In the genomic region with DNA sequence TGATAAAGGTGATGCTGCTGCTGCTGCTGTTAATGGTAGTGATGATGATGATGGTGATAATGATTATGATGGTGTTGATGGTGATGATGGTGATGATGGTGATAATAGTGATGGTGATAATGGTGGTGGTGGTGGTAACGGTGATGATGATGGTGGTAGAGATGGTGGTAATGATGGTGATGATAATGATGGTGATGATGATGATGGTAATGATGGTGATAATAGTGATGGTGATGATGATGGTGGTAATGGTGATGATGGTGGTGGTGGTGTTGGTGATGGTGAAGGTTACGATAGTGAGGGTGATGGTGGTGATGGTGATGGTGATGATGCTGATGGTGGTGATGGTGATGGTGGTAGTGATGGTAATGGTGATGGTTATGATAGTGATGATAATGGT, we compare ENCODE assay signal across 28 cellular contexts.
"Had no signal": no experiment of that assay in that cellular context is flagged by ENCODE, and none has a peak within 500 bp of the region (broad histone marks: within the 10 kb centered on the region; RNA-seq: fewer than 3 reads in every experiment).

No MANE protein-coding gene starts in this region.

- DNase-seq: activated B cell treated with CpG ODN at 0.5 μM for 24 hours; activated CD4-positive, alpha-beta T cell treated with anti-CD3 and anti-CD28 coated beads for 48 hours; activated CD4-positive, alpha-beta T cell treated with anti-CD3 and anti-CD28 coated beads, Interleukin-2, amount 50 U/mL, for 1 hour; activated CD4-positive, alpha-beta T cell treated with anti-CD3 and anti-CD28 coated beads, Interleukin-2, amount 50 U/mL, for 48 hours; activated CD8-positive, alpha-beta memory T cell treated with anti-CD3 and anti-CD28 coated beads for 24 hours; activated CD8-positive, alpha-beta T cell treated with anti-CD3 and anti-CD28 coated beads for 36 hours; activated effector memory CD4-positive, alpha-beta T cell treated with Interleukin-2 at 50 U/mL for 16 hours; activated gamma-delta T cell treated with Interleukin-2 at 50 U/mL for 16 hours; activated naive CD4-positive, alpha-beta T cell treated with anti-CD3 and anti-CD28 coated beads, Interleukin-2, amount 50 U/mL, for 16 hours; activated naive CD4-positive, alpha-beta T cell treated with Interleukin-2 at 50 U/mL for 16 hours; activated T-cell treated with anti-CD3 and anti-CD28 coated beads, Interleukin-2, amount 50 U/mL, for 4 hours; amniotic stem cell; aorta; body of pancreas; caudate nucleus; colonic mucosa; effector CD8-positive, alpha-beta T cell; esophagus squamous epithelium; foreskin melanocyte; heart right ventricle; T-helper 2 cell had no signal

- H3K9me3 Mint-ChIP-seq: activated CD8-positive, alpha-beta T cell treated with anti-CD3 and anti-CD28 coated beads for 36 hours; activated T-cell treated with anti-CD3 and anti-CD28 coated beads, Interleukin-2, amount 50 U/mL, for 4 hours had no signal

- H3K9me3 ChIP-seq: body of pancreas, colonic mucosa, esophagus squamous epithelium, gastroesophageal sphincter had no signal

- H3K27ac Mint-ChIP-seq: activated B cell treated with CpG ODN at 0.5 μM for 24 hours; activated CD8-positive, alpha-beta T cell treated with anti-CD3 and anti-CD28 coated beads for 36 hours; activated naive CD8-positive, alpha-beta T cell; activated T-helper 17 cell treated with anti-CD3 and anti-CD28 coated beads, Interleukin-2, amount 50 U/mL, for 72 hours had no signal

- H3K36me3 ChIP-seq: colonic mucosa, esophagus squamous epithelium, gastroesophageal sphincter, heart right ventricle had no signal

- H3K4me3 Mint-ChIP-seq: activated B cell treated with CpG ODN at 0.5 μM for 24 hours; activated CD8-positive, alpha-beta T cell treated with anti-CD3 and anti-CD28 coated beads for 36 hours; activated naive CD8-positive, alpha-beta T cell; activated T-cell treated with anti-CD3 and anti-CD28 coated beads, Interleukin-2, amount 50 U/mL, for 4 hours; activated T-helper 17 cell treated with anti-CD3 and anti-CD28 coated beads, Interleukin-2, amount 50 U/mL, for 72 hours had no signal

- H3K4me3 ChIP-seq: body of pancreas, colonic mucosa, esophagus squamous epithelium, gastroesophageal sphincter, heart right ventricle had no signal

- H3K36me3 Mint-ChIP-seq: activated naive CD8-positive, alpha-beta T cell had no signal

- H3K27me3 ChIP-seq: body of pancreas, colonic mucosa had no signal

- FAIRE-seq: endometrium, endothelial cell of umbilical vein had no signal

- H3K4me1 ChIP-seq: body of pancreas, colonic mucosa, gastroesophageal sphincter, heart right ventricle had no signal

- H3K4me1 Mint-ChIP-seq: activated B cell treated with CpG ODN at 0.5 μM for 24 hours; activated T-helper 17 cell treated with anti-CD3 and anti-CD28 coated beads, Interleukin-2, amount 50 U/mL, for 72 hours had no signal

- ATAC-seq: activated CD4-positive, CD25-positive, alpha-beta regulatory T cell treated with anti-CD3 and anti-CD28 coated beads, Interleukin-2, amount 50 U/mL, for 24 hours; activated CD8-positive, alpha-beta T cell treated with anti-CD3 and anti-CD28 coated beads for 36 hours; activated T-cell treated with anti-CD3 and anti-CD28 coated beads, Interleukin-2, amount 50 U/mL, for 4 hours; activated T-helper 17 cell treated with anti-CD3 and anti-CD28 coated beads, Interleukin-2, amount 50 U/mL, for 72 hours; body of pancreas; gastroesophageal sphincter; heart right ventricle had no signal

- H3K27me3 Mint-ChIP-seq: activated B cell treated with CpG ODN at 0.5 μM for 24 hours; activated CD8-positive, alpha-beta T cell treated with anti-CD3 and anti-CD28 coated beads for 36 hours; activated naive CD8-positive, alpha-beta T cell; activated T-helper 17 cell treated with anti-CD3 and anti-CD28 coated beads, Interleukin-2, amount 50 U/mL, for 72 hours had no signal

- H3K27ac ChIP-seq: body of pancreas, colonic mucosa, esophagus squamous epithelium, gastroesophageal sphincter, heart right ventricle, VCaP had no signal
